12 cellular contexts compared by ENCODE assay signal in genomic region chr4:5524900-5525299, GRCh38.
DNase-seq lines count a peak whose midpoint lies in the region; ATAC-seq, FAIRE-seq and TF ChIP-seq lines count a peak whose summit lies in the region.
"Had no signal": no experiment of that assay in that cellular context is flagged by ENCODE, and none has a peak within 500 bp of the region (broad histone marks: within the 10 kb centered on the region; RNA-seq: fewer than 3 reads in every experiment).

No MANE protein-coding gene starts in this region.

- H3K9me3 ChIP-seq in left ventricle myocardium inferior (replicated peaks) (peaks cover 17% of the 10 kb centered on the region), astrocyte (ENCODE audit: insufficient read depth, low read depth, low read length) (no peaks in the 10 kb centered on the region), testis (no peaks in the 10 kb centered on the region)

- no peaks in the 10 kb centered on the region for H4K20me1 ChIP-seq in astrocyte (ENCODE audit: insufficient read depth, low read length)

- intact Hi-C loops in Right ventricle myocardium superior (cut with DNase I), result no loop called here
- intact Hi-C loops in left ventricle myocardium inferior (cut with micrococcal nuclease), result no loop called here
- intact Hi-C loops in testis (cut with DNase I; ENCODE audit: low total_unique reads), result no loop called here

- TF ChIP-seq POLR2A in testis (IDR thresholded peaks at IDR 0.05), result no peak

- H3K9me3 Mint-ChIP-seq in astrocyte (ENCODE audit: unreplicated experiment), result peaks cover 2% of the 10 kb centered on the region

- H3K4me3 Mint-ChIP-seq in astrocyte (ENCODE audit: unreplicated experiment), result no peak overlapping the region
- H3K4me3 Mint-ChIP-seq: effector memory CD8-positive, alpha-beta T cell had no signal

- no peaks in the 10 kb centered on the region for H3K36me3 ChIP-seq in left ventricle myocardium inferior
- H3K36me3 ChIP-seq in astrocyte (ENCODE audit: insufficient read depth, low read length), result no peaks in the 10 kb centered on the region
- H3K36me3 ChIP-seq in testis (ENCODE audit: low read depth, missing control alignments), result no peaks in the 10 kb centered on the region

- no peaks in the 10 kb centered on the region for H3K27me3 Mint-ChIP-seq in astrocyte (ENCODE audit: low read depth, unreplicated experiment)
- H3K27me3 Mint-ChIP-seq: effector memory CD8-positive, alpha-beta T cell had no signal

- FAIRE-seq in astrocyte (lab: Jason Lieb, UNC), result no peak

- peaks cover 16% of the 10 kb centered on the region for H3K4me1 ChIP-seq in left ventricle myocardium inferior
- H3K4me1 ChIP-seq in astrocyte (ENCODE audit: insufficient read depth, low read length), result peaks cover 8% of the 10 kb centered on the region
- no peaks in the 10 kb centered on the region for H3K4me1 ChIP-seq in testis

- H3K27ac ChIP-seq in left ventricle myocardium inferior (replicated peaks) (no peak overlapping the region), astrocyte (ENCODE audit: low read depth, low read length) (no peak overlapping the region), testis (peak overlapping the region; percentile 23)

- no peaks in the 10 kb centered on the region for H3K4me1 Mint-ChIP-seq in astrocyte (ENCODE audit: low read depth, unreplicated experiment)

- WGBS in testis, 2 donors, result 44 to 50% methylated on average over 3 of the region's 3 CpGs

- peaks cover 2% of the 10 kb centered on the region for H3K36me3 Mint-ChIP-seq in astrocyte (ENCODE audit: low read depth, unreplicated experiment)

- no peak overlapping the region for H3K9ac ChIP-seq in astrocyte (ENCODE audit: low read length)

- no peak overlapping the region for H3K4me2 ChIP-seq in astrocyte (ENCODE audit: low read length)

- no peaks in the 10 kb centered on the region for H3K79me2 ChIP-seq in astrocyte (ENCODE audit: insufficient read depth, low read length)

- DNase-seq in Right ventricle myocardium superior (no peak), left ventricle myocardium inferior (no peak), astrocyte (ENCODE audit: low read depth) (peak; percentile 86), glomerular visceral epithelial cell (ENCODE audit: extremely low spot score) (peak; percentile 4), testis (peak; percentile 65), D341Med (ENCODE audit: low spot score) (no peak)
- no peak for DNase-seq in NK-92 treated with Interleukin-12 subunit alpha and Interleukin-12 subunit beta, amount 100 ng/mL, for 24 hours (lab: John Stamatoyannopoulos, UW)
- DNase-seq in effector CD4-positive, alpha-beta T cell, result no peak
- DNase-seq: activated CD4-positive, CD25-positive, alpha-beta regulatory T cell treated with anti-CD3 and anti-CD28 coated beads, Interleukin-2, amount 50 U/mL, for 72 hours; activated effector memory CD4-positive, alpha-beta T cell treated with Interleukin-2 at 50 U/mL for 16 hours; effector memory CD8-positive, alpha-beta T cell; NCI-H1694 treated with DMSO at 0.1 percent for 48 hours had no signal

- H3K27me3 ChIP-seq in left ventricle myocardium inferior (ENCODE audit: low read depth) (no peaks in the 10 kb centered on the region), astrocyte (ENCODE audit: insufficient read depth, low read length) (no peaks in the 10 kb centered on the region), testis (no peaks in the 10 kb centered on the region)

- H3K27ac Mint-ChIP-seq in astrocyte (ENCODE audit: unreplicated experiment), result no peak overlapping the region
- H3K27ac Mint-ChIP-seq: effector memory CD8-positive, alpha-beta T cell had no signal

- no peak overlapping the region for H2AFZ ChIP-seq in astrocyte (ENCODE audit: low read depth, low read length)

- no peak for TF ChIP-seq CTCF in left ventricle myocardium inferior (IDR thresholded peaks at IDR 0.05; ENCODE audit: borderline replicate concordance)
- TF ChIP-seq CTCF in astrocyte (IDR thresholded peaks at IDR 0.05; ENCODE audit: insufficient read depth, low read depth, low read length), result no peak
- no peak for TF ChIP-seq CTCF in testis (IDR thresholded peaks at IDR 0.05)

- ATAC-seq in Right ventricle myocardium superior (ENCODE audit: poor library complexity), result peak; percentile 46
- ATAC-seq: effector memory CD8-positive, alpha-beta T cell had no signal

- no peak overlapping the region for H3K4me3 ChIP-seq in left ventricle myocardium inferior
- no peak overlapping the region for H3K4me3 ChIP-seq in astrocyte (ENCODE audit: insufficient read depth, low read depth, low read length)
- no peak overlapping the region for H3K4me3 ChIP-seq in testis

Comparison
In these comparisons a context has a peak if more than half of its experiments do, and no peak if none do; other contexts are left out.
1. DNase-seq: peak in astrocyte (single experiment), glomerular visceral epithelial cell (single experiment) and testis (single experiment); none in Right ventricle myocardium superior (single experiment), left ventricle myocardium inferior (single experiment), D341Med (single experiment), NK-92 treated with Interleukin-12 subunit alpha and Interleukin-12 subunit beta, amount 100 ng/mL, for 24 hours (single experiment) and effector CD4-positive, alpha-beta T cell (single experiment).
2. H3K27ac ChIP-seq: peak in testis (2 of 2); none in left ventricle myocardium inferior (single experiment) and astrocyte (single experiment).